In the genomic region with DNA sequence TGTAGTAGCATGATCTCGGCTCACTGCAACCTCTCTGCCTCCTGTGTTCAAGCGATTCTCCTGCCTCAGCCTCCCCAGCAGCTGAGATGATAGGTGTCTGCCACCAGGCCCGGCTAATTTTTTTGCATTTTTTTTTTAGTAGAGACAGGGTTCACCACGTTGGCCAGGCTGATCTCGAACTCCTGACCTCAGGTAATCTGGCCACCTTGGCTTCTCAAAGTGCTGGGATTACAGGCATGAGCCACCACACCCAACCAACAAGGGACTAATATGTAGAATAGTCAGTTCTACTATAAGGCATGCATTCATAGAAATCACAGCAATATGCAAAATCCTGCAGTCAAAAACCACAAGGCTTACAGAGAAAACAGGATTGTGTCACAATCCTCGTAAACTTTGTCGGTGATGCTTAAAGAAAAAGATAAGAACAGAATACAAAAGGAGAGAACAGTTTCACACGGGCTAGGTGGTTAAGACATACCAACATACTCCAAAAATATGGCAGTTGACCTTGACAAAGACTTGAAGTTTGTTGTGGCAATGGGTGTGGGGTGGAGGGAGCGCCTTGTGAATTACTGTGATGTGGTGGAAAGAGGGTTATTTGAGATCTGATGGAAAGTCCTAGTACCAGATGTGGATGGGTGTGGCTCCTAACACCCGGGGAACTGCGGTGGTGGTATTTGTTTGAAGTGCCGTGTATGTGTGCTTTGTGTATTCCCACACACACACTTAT, we compare ENCODE assay signal across 10 cellular contexts. TPM values are rescaled to one million over a fixed set of nuclear protein-coding genes. Genes with fewer than 3 reads are reported as not detected.
DNase-seq lines count a peak whose midpoint lies in the region; ATAC-seq and TF ChIP-seq lines count a peak whose summit lies in the region.
"Had no signal": no experiment of that assay in that cellular context is flagged by ENCODE, and none has a peak within 500 bp of the region (broad histone marks: within the 10 kb centered on the region; RNA-seq: fewer than 3 reads in every experiment).

No MANE protein-coding gene starts in this region.

- peak overlapping the region; percentile 50 for H3K27ac ChIP-seq in HEK293 (ENCODE audit: extremely low read depth, low read depth, low read length)

- no peaks in the 10 kb centered on the region for H3K27me3 Mint-ChIP-seq in chondrocyte (ENCODE audit: low read depth)

- POLR2A ChIA-PET in HEK293 (lab: Yijun Ruan, JAX): interaction anchor here (0.6 to 3.6 kb wide), 4 partner anchors 12 to 70 kb away, joined by 3 to 45 read pairs (median 4); a partner anchor contains a TSS

- peak overlapping the region; percentile 33 for H3K27ac Mint-ChIP-seq in chondrocyte (ENCODE audit: unreplicated experiment)

- H3K27me3 ChIP-seq in MG63: no peaks in the 10 kb centered on the region

- peaks cover 31% of the 10 kb centered on the region for H3K4me1 Mint-ChIP-seq in chondrocyte (ENCODE audit: low read depth)

- no peaks in the 10 kb centered on the region for H3K36me3 Mint-ChIP-seq in chondrocyte (ENCODE audit: low read depth)

- peaks cover under 1 to 2% of the 10 kb centered on the region in 2 experiments; a peak in 2 of 3 replicates for H3K36me3 ChIP-seq in HEK293 (ENCODE audit: control insufficient read depth in 2 of 2, insufficient read depth in 1 of 2, low read length in 2 of 2)
- H3K36me3 ChIP-seq in MG63: peaks cover 8% of the 10 kb centered on the region

- ATAC-seq in GM18867 (IDR thresholded peaks at IDR 0.05; ENCODE audit: unreplicated experiment): no peak

- TF ChIP-seq CTCF in HEK293 (tag by site-specific recombination; IDR thresholded peaks at IDR 0.05) (no peak), chondrocyte (IDR thresholded peaks at IDR 0.05) (no peak)

- no peaks in the 10 kb centered on the region for H3K9me3 ChIP-seq in HEK293 (ENCODE audit: control insufficient read depth, insufficient read depth, low read depth, low read length)
- no peaks in the 10 kb centered on the region for H3K9me3 ChIP-seq in MG63

- CTCF ChIA-PET in HEK293 (lab: Yijun Ruan, JAX): interaction anchor here (0.6 to 9.9 kb wide), 4 partner anchors 12 to 62 kb away, joined by 4 to 90 read pairs (median 68); a partner anchor contains a TSS

- H3K9me3 Mint-ChIP-seq in chondrocyte (ENCODE audit: low read depth): no peaks in the 10 kb centered on the region

- H3K4me3 Mint-ChIP-seq in chondrocyte (ENCODE audit: unreplicated experiment): no peak overlapping the region

- peaks cover 19% of the 10 kb centered on the region for H3K4me1 ChIP-seq in HEK293 (ENCODE audit: control insufficient read depth, insufficient read depth, low read length)

- H3K4me3 ChIP-seq in HEK293 (ENCODE audit: low read depth, low read length): no peak overlapping the region
- H3K4me3 ChIP-seq in MG63: no peak overlapping the region

- peak; percentile 56 to 65 for DNase-seq in activated CD4-positive, alpha-beta T cell treated with anti-CD3 and anti-CD28 coated beads for 4 hours
- DNase-seq in chondrocyte (ENCODE audit: low spot score) (no peak), NCI-H82 (lab: John Stamatoyannopoulos, UW) (no peak), MG63 (no peak), GOT3 (lab: John Stamatoyannopoulos, UW) (no peak)
- DNase-seq in stimulated activated CD4-positive, alpha-beta T cell treated with anti-CD3 and anti-CD28 coated beads, Interleukin-4, amount 100 ng/mL, for 1 hour: peak; percentile 32
- DNase-seq: amygdala had no signal

TF ChIP-seq in HEK293, 187 proteins besides CTCF, POLR2A, EP300 and RAD21:
- peak; percentile 100 for TF ChIP-seq KLF1 (tag by site-specific recombination; IDR thresholded peaks at IDR 0.05)
- TF ChIP-seq ZNF266 (tag by site-specific recombination; IDR thresholded peaks at IDR 0.05; ENCODE audit: low read depth): no peak
- 0 out of 2 replicates have a peak, but pooled peaks have one; percentile 44 for TF ChIP-seq ZXDB (tag by site-specific recombination; IDR thresholded peaks at IDR 0.05)
- 0 out of 2 replicates have a peak, but pooled peaks have one; percentile 14 for TF ChIP-seq TCF7L2 (IDR thresholded peaks at IDR 0.05; ENCODE audit: borderline replicate concordance, low read depth, low read length)
- TF ChIP-seq KLF9 (tag by site-specific recombination; IDR thresholded peaks at IDR 0.05; ENCODE audit: low read depth): peak; percentile 34; the same call in 1 of the 2 replicates
- TF ChIP-seq ZNF211 (tag by site-specific recombination; IDR thresholded peaks at IDR 0.05; ENCODE audit: low read depth): no peak
- TF ChIP-seq, protein P1, sequence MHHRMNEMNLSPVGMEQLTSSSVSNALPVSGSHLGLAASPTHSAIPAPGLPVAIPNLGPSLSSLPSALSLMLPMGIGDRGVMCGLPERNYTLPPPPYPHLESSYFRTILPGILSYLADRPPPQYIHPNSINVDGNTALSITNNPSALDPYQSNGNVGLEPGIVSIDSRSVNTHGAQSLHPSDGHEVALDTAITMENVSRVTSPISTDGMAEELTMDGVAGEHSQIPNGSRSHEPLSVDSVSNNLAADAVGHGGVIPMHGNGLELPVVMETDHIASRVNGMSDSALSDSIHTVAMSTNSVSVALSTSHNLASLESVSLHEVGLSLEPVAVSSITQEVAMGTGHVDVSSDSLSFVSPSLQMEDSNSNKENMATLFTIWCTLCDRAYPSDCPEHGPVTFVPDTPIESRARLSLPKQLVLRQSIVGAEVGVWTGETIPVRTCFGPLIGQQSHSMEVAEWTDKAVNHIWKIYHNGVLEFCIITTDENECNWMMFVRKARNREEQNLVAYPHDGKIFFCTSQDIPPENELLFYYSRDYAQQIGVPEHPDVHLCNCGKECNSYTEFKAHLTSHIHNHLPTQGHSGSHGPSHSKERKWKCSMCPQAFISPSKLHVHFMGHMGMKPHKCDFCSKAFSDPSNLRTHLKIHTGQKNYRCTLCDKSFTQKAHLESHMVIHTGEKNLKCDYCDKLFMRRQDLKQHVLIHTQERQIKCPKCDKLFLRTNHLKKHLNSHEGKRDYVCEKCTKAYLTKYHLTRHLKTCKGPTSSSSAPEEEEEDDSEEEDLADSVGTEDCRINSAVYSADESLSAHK (tag by site-specific recombination; IDR thresholded peaks at IDR 0.05): 0 out of 2 replicates have a peak, but pooled peaks have one; percentile 30

RNA-seq across cellular contexts. Expression of a gene that starts 12.5 kb away (rescaled TPM):
- total RNA-seq in chondrocyte: 41.0 to 47.0 TPM (median 46.5 TPM) in 3 replicates
- 46.1 and 109 TPM in 2 replicates for total RNA-seq in MG63 (2014; rRNA removed; shearing (Covaris generic); ENCODE audit: low replicate concordance)

RNA-seq across cellular contexts. Expression of a gene that starts 13.2 kb away (rescaled TPM):
- 0.17 to 0.56 TPM (median 0.39 TPM) in 3 replicates for total RNA-seq in chondrocyte
- 0.20 TPM in 1 of 2 replicates, not detected in the other for total RNA-seq in MG63 (2014; rRNA removed; shearing (Covaris generic); ENCODE audit: low replicate concordance)
- total RNA-seq: NCI-H460 had no signal

RNA-seq across cellular contexts. Expression of a gene that starts 23.1 kb away (rescaled TPM):
- total RNA-seq in chondrocyte: 23.8 to 33.9 TPM (median 28.1 TPM) in 3 replicates
- 1.2 and 1.8 TPM in 2 replicates for total RNA-seq in MG63 (2014; rRNA removed; shearing (Covaris generic); ENCODE audit: low replicate concordance)

RNA-seq across cellular contexts. Expression of a gene that starts 40.1 kb away (rescaled TPM):
- 233 to 326 TPM (median 298 TPM) in 3 replicates for total RNA-seq in chondrocyte
- total RNA-seq in MG63 (2014; rRNA removed; shearing (Covaris generic); ENCODE audit: low replicate concordance): 131 and 183 TPM in 2 replicates

RNA-seq across cellular contexts. Expression of a gene that starts 55.4 kb away (rescaled TPM):
- 103 to 112 TPM (median 103 TPM) in 3 replicates for total RNA-seq in chondrocyte
- total RNA-seq in MG63 (2014; rRNA removed; shearing (Covaris generic); ENCODE audit: low replicate concordance): 29.6 and 58.0 TPM in 2 replicates

Comparison
In these comparisons a context has a peak if more than half of its experiments do, and no peak if none do; other contexts are left out.
1. DNase-seq: peak in activated CD4-positive, alpha-beta T cell treated with anti-CD3 and anti-CD28 coated beads for 4 hours (2 of 2) and stimulated activated CD4-positive, alpha-beta T cell treated with anti-CD3 and anti-CD28 coated beads, Interleukin-4, amount 100 ng/mL, for 1 hour (single experiment); none in chondrocyte (single experiment), NCI-H82 (single experiment), MG63 (single experiment) and GOT3 (single experiment).